In the genomic region with DNA sequence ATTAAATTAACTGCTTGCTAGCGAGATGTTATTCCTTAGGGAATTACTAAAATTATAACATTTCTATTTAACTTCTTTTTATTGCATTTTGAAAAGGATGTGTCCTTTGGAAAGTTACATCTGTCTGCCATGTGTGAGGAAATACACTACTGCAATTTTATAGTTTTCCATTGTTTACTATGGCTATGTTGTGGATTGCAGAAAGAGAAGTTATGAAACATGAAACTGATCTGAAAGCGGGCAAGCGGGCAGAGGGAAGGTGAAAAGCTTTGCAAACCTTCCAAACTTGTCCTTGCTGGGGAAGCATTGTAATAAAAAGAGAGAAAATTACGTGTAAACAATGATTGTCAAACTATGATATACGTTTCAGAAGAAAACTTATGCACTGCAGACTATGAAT, we compare ENCODE assay signal across 17 cellular contexts. TPM values are rescaled to one million over a fixed set of nuclear protein-coding genes. Genes with fewer than 3 reads are reported as not detected.
DNase-seq lines count a peak whose midpoint lies in the region; ATAC-seq and TF ChIP-seq lines count a peak whose summit lies in the region.
"Had no signal": no experiment of that assay in that cellular context is flagged by ENCODE, and none has a peak within 500 bp of the region (broad histone marks: within the 10 kb centered on the region; RNA-seq: fewer than 3 reads in every experiment).

No MANE protein-coding gene starts in this region.

- intact Hi-C loops in mucosa of descending colon (cut with DNase I, micrococcal nuclease) (no loop called here), vagina (cut with DNase I) (no loop called here)

- peaks cover 16% of the 10 kb centered on the region for H3K4me1 ChIP-seq in mucosa of descending colon (ENCODE audit: low read depth)
- peaks cover 76% of the 10 kb centered on the region for H3K4me1 ChIP-seq in vagina

- no peak for TF ChIP-seq POLR2A in vagina (IDR thresholded peaks at IDR 0.05)

- ATAC-seq in mucosa of descending colon (peak; percentile 59), GM21367 (IDR thresholded peaks at IDR 0.05; ENCODE audit: unreplicated experiment) (no peak)
- ATAC-seq: heart left ventricle, sciatic nerve had no signal

- H3K4me3 ChIP-seq in LNCaP clone FGC (ENCODE audit: low read depth, low read length) (peak overlapping the region; percentile 32), mucosa of descending colon (no peak overlapping the region), vagina (no peak overlapping the region)
- H3K4me3 ChIP-seq: coronary artery had no signal

- TF ChIP-seq CTCF in LNCaP clone FGC (IDR thresholded peaks at IDR 0.05; ENCODE audit: control insufficient read depth, extremely low read depth, insufficient read depth) (no peak), mucosa of descending colon (IDR thresholded peaks at IDR 0.05) (no peak), vagina (IDR thresholded peaks at IDR 0.05) (no peak)

- DNase-seq in EL = peak; percentile 25
- no peak for DNase-seq in LNCaP clone FGC (ENCODE audit: low read depth)
- peak; percentile 24 to 50 for DNase-seq in dermis microvascular lymphatic vessel endothelial cell (ENCODE audit: low read depth in 2 of 2)
- DNase-seq in mucosa of descending colon = no peak
- DNase-seq in COLO829 (ENCODE audit: low spot score) = no peak
- DNase-seq in vagina (ENCODE audit: extremely low spot score in 2 of 2) = no peak
- DNase-seq in putamen (ENCODE audit: low spot score) = no peak
- DNase-seq: activated naive CD4-positive, alpha-beta T cell treated with anti-CD3 and anti-CD28 coated beads for 36 hours; activated T-cell treated with anti-CD3 and anti-CD28 coated beads for 4 hours; heart left ventricle; KBM-7; stimulated activated CD4-positive, alpha-beta T cell treated with anti-CD3 and anti-CD28 coated beads, Interleukin-4, amount 100 ng/mL, for 24 hours; SW 1271 had no signal

- H3K27me3 ChIP-seq in vagina = no peaks in the 10 kb centered on the region

- no peaks in the 10 kb centered on the region for H3K9me3 ChIP-seq in mucosa of descending colon
- no peaks in the 10 kb centered on the region for H3K9me3 ChIP-seq in vagina
- H3K9me3 ChIP-seq: heart left ventricle had no signal

- H3K36me3 ChIP-seq in mucosa of descending colon (ENCODE audit: low read depth) (no peaks in the 10 kb centered on the region), vagina (peaks cover 0 to 4% of the 10 kb centered on the region in 2 donors)

- H3K27ac ChIP-seq in vagina = no peak overlapping the region
- H3K27ac ChIP-seq: coronary artery, RWPE1 had no signal

RNA-seq across cellular contexts. Expression of a gene that starts 13.6 kb away (rescaled TPM):
- total RNA-seq in dermis microvascular lymphatic vessel endothelial cell (97.3 and 165 TPM in 2 replicates), mucosa of descending colon (100 to 1,000 TPM in 1 of 3 donors, 10 to 100 TPM in 2; 81.5 to 194 (median 87.2) TPM), vagina (135 TPM)

RNA-seq across cellular contexts. Expression of a gene that starts 53.8 kb away (rescaled TPM):
- total RNA-seq in dermis microvascular lymphatic vessel endothelial cell (2.1 and 2.4 TPM in 2 replicates), mucosa of descending colon (1 to 10 TPM; 1.5 to 9.3 (median 2.8) TPM), vagina (1.7 TPM)

Comparison
In these comparisons a context has a peak if more than half of its experiments do, and no peak if none do; other contexts are left out.
1. DNase-seq: peak in EL (single experiment) and dermis microvascular lymphatic vessel endothelial cell (2 of 2); none in LNCaP clone FGC (single experiment), mucosa of descending colon (0 of 3), COLO829 (single experiment), vagina (0 of 2) and putamen (single experiment).